ENCODE assay signal across 8 cellular contexts in genomic region chr7:20797174-20798080, GRCh38. TPM values are rescaled to one million over a fixed set of nuclear protein-coding genes. Genes with fewer than 3 reads are reported as not detected.
DNase-seq lines count a peak whose midpoint lies in the region; ATAC-seq and TF ChIP-seq lines count a peak whose summit lies in the region.

No MANE protein-coding gene starts in this region.

- peaks cover 53% of the 10 kb centered on the region for H3K4me1 Mint-ChIP-seq in neural crest cell

- H3K9me3 Mint-ChIP-seq in neural crest cell, result no peaks in the 10 kb centered on the region

- peak overlapping the region; percentile 57 for H3K27ac Mint-ChIP-seq in neural crest cell (ENCODE audit: unreplicated experiment)

- ATAC-seq in GM19468 (IDR thresholded peaks at IDR 0.05; ENCODE audit: extremely low read depth, unreplicated experiment), result peak; percentile 29
- ATAC-seq in HG03521 (IDR thresholded peaks at IDR 0.05; ENCODE audit: unreplicated experiment), result peak; percentile 52

- H3K4me3 Mint-ChIP-seq in neural crest cell, result peak overlapping the region; percentile 95

- DNase-seq in DMS153 (lab: John Stamatoyannopoulos, UW), result peak; percentile 17
- peak; percentile 72 for DNase-seq in RPMI8226
- DNase-seq in ecto neural progenitor cell (ENCODE audit: low spot score), result peak; percentile 81
- no peak for DNase-seq in neural crest cell (ENCODE audit: low read depth, low spot score)
- DNase-seq in kidney tubule cell (ENCODE audit: low spot score), result no peak
- no peak for DNase-seq in glomerular visceral epithelial cell (ENCODE audit: extremely low spot score)

- no peaks in the 10 kb centered on the region for H3K36me3 Mint-ChIP-seq in neural crest cell (ENCODE audit: low read depth)

- no peak for TF ChIP-seq CTCF in neural crest cell (conservative IDR thresholded peaks at IDR 0.05)

- peaks cover 76% of the 10 kb centered on the region for H3K27me3 Mint-ChIP-seq in neural crest cell (ENCODE audit: low read depth)

RNA-seq across cellular contexts. Expression of gene SP8, which starts 10.7 kb away (rescaled TPM):
- total RNA-seq in neural crest cell, result 33.7 and 34.1 TPM in 2 replicates

Comparison
In these comparisons a context has a peak if more than half of its experiments do, and no peak if none do; other contexts are left out.
1. DNase-seq: peak in DMS153 (single experiment), RPMI8226 (single experiment) and ecto neural progenitor cell (single experiment); none in neural crest cell (single experiment), kidney tubule cell (single experiment) and glomerular visceral epithelial cell (single experiment).